1 cellular context compared by ENCODE assay signal in genomic region chr2:171711351-171711750, GRCh38.
TF ChIP-seq lines count a peak whose summit lies in the region.

No MANE protein-coding gene starts in this region.

TF ChIP-seq in GM23338, 12 proteins besides CTCF, POLR2A, EP300 and RAD21 (continued from another document):
- TF ChIP-seq ZNF462 (CRISPR knock-in tag; IDR thresholded peaks at IDR 0.05): no peak
- TF ChIP-seq ETS1 (IDR thresholded peaks at IDR 0.05): no peak
- TF ChIP-seq STAT1 (IDR thresholded peaks at IDR 0.05; ENCODE audit: unreplicated experiment): no peak
- TF ChIP-seq JUNB (IDR thresholded peaks at IDR 0.05; ENCODE audit: unreplicated experiment): no peak
- TF ChIP-seq EZH2 (IDR thresholded peaks at IDR 0.05; ENCODE audit: low read depth, unreplicated experiment): no peak
- TF ChIP-seq ZNF114 (CRISPR knock-in tag; IDR thresholded peaks at IDR 0.05): no peak
- no peak for TF ChIP-seq POLR2AphosphoS5 (IDR thresholded peaks at IDR 0.05; ENCODE audit: low read depth)
- no peak for TF ChIP-seq CREB1 (CRISPR knock-in tag; IDR thresholded peaks at IDR 0.05; ENCODE audit: low read depth)
- TF ChIP-seq NANOG (IDR thresholded peaks at IDR 0.05; ENCODE audit: borderline replicate concordance): no peak
- TF ChIP-seq REST (IDR thresholded peaks at IDR 0.05; ENCODE audit: unreplicated experiment): no peak
- no peak for TF ChIP-seq ZNF331 (CRISPR knock-in tag; IDR thresholded peaks at IDR 0.05; ENCODE audit: low read depth)
TF ChIP-seq in GM23338: peak in this region for 0.
